8 cellular contexts compared by ENCODE assay signal in genomic region chr1:157626099-157626498, GRCh38. TPM values are rescaled to one million over a fixed set of nuclear protein-coding genes. Genes with fewer than 3 reads are reported as not detected.
DNase-seq lines count a peak whose midpoint lies in the region; ATAC-seq, FAIRE-seq and TF ChIP-seq lines count a peak whose summit lies in the region.

No MANE protein-coding gene starts in this region.

- no peak for TF ChIP-seq RAD21 in HepG2 (CRISPR knock-in tag; IDR thresholded peaks at IDR 0.05)

- no peaks in the 10 kb centered on the region for H3K4me1 ChIP-seq in HepG2 (ENCODE audit: insufficient read depth, low read length)
- no peaks in the 10 kb centered on the region for H3K4me1 ChIP-seq in right lobe of liver
- H3K4me1 ChIP-seq in uterus, result no peaks in the 10 kb centered on the region

- H3K4me3 ChIP-seq in HepG2 (replicated peaks in 1 of 3; ENCODE audit: insufficient read depth in 1 of 3, low read depth in 2 of 3, low read length in 3 of 3) (no peak overlapping the region), right lobe of liver (no peak overlapping the region), uterus (no peak overlapping the region), brain microvascular endothelial cell (ENCODE audit: low read depth, low read length) (no peak overlapping the region)

- no peaks in the 10 kb centered on the region for H3K36me3 ChIP-seq in HepG2 (replicated peaks in 1 of 2; ENCODE audit: control insufficient read depth in 1 of 2, insufficient read depth in 2 of 2, low read length in 2 of 2)
- H3K36me3 ChIP-seq in right lobe of liver, result no peaks in the 10 kb centered on the region
- H3K36me3 ChIP-seq in uterus, result no peaks in the 10 kb centered on the region
- no peaks in the 10 kb centered on the region for H3K36me3 ChIP-seq in brain microvascular endothelial cell (replicated peaks)

- TF ChIP-seq CTCF in HepG2 (CRISPR knock-in tag; IDR thresholded peaks at IDR 0.05) (peak; percentile 37; the same call in 1 of the 2 replicates), right lobe of liver (IDR thresholded peaks at IDR 0.05) (peak in 2 of 4 donors; percentile 11 to 12), uterus (IDR thresholded peaks at IDR 0.05) (no peak), brain microvascular endothelial cell (IDR thresholded peaks at IDR 0.05; ENCODE audit: low read depth, low read length, missing control alignments) (no peak)

- no peak overlapping the region for H3K9ac ChIP-seq in HepG2 (ENCODE audit: insufficient read depth, low read depth, low read length)

- H3K4me1 Mint-ChIP-seq in activated CD8-positive, alpha-beta T cell treated with anti-CD3 and anti-CD28 coated beads, Interleukin-2, amount 10 ng/mL, durations not matched to agents 7 days and 5 days (ENCODE audit: low read depth), result peaks cover 2% of the 10 kb centered on the region
- H3K4me1 Mint-ChIP-seq in stimulated activated naive CD8-positive, alpha-beta T cell treated with anti-CD3 and anti-CD28 coated beads, Interleukin-15, amount 100 ng/mL, for 72 hours, result peaks cover 10% of the 10 kb centered on the region

- CTCF ChIA-PET in HepG2 (lab: Yijun Ruan, JAX; ENCODE audit: low intra/inter-chr PET ratio, low total read pairs), result no interaction called here
- CTCF ChIA-PET in activated CD8-positive, alpha-beta T cell treated with anti-CD3 and anti-CD28 coated beads, Interleukin-2, amount 10 ng/mL, durations not matched to agents 7 days and 5 days (lab: Charles Lee), result no interaction called here

- in situ Hi-C loops in HepG2 (cut with HindIII; ENCODE audit: extremely low pct_ligation_motif_present, low pct_unique_long_range_greater_than_20kb) (no loop called here), brain microvascular endothelial cell (cut with HindIII; ENCODE audit: low pct_ligation_motif_present, low sequenced_read_pairs) (no loop called here)

- no peaks in the 10 kb centered on the region for H3K9me3 ChIP-seq in HepG2 (ENCODE audit: low read length)
- H3K9me3 ChIP-seq in right lobe of liver, result no peaks in the 10 kb centered on the region
- no peaks in the 10 kb centered on the region for H3K9me3 ChIP-seq in uterus

- DNase-seq in HepG2 (ENCODE audit: low spot score) (peak; percentile 3), right lobe of liver (no peak), uterus (no peak), brain microvascular endothelial cell (no peak), NCI-H187 treated with DMSO at 0.1 percent for 48 hours (lab: John Stamatoyannopoulos, UW) (no peak)
- DNase-seq in activated CD8-positive, alpha-beta T cell treated with anti-CD3 and anti-CD28 coated beads, Interleukin-2, amount 10 ng/mL, durations not matched to agents 7 days and 5 days, result peak; percentile 29
- DNase-seq in stimulated activated naive CD8-positive, alpha-beta T cell treated with anti-CD3 and anti-CD28 coated beads, Interleukin-15, amount 100 ng/mL, for 72 hours, result peak; percentile 8 to 27

- H3K27me3 Mint-ChIP-seq in activated CD8-positive, alpha-beta T cell treated with anti-CD3 and anti-CD28 coated beads, Interleukin-2, amount 10 ng/mL, durations not matched to agents 7 days and 5 days (ENCODE audit: low read depth), result peaks cover 14% of the 10 kb centered on the region
- peaks cover 12% of the 10 kb centered on the region for H3K27me3 Mint-ChIP-seq in stimulated activated naive CD8-positive, alpha-beta T cell treated with anti-CD3 and anti-CD28 coated beads, Interleukin-15, amount 100 ng/mL, for 72 hours

- ATAC-seq in HepG2, result peak; percentile 53; the same call in 2 of the 3 replicates
- no peak for ATAC-seq in right lobe of liver
- ATAC-seq in HG02938 (IDR thresholded peaks at IDR 0.05; ENCODE audit: unreplicated experiment), result peak; percentile 67
- ATAC-seq in activated CD8-positive, alpha-beta T cell treated with anti-CD3 and anti-CD28 coated beads, Interleukin-2, amount 10 ng/mL, durations not matched to agents 7 days and 5 days, result no peak
- ATAC-seq in stimulated activated naive CD8-positive, alpha-beta T cell treated with anti-CD3 and anti-CD28 coated beads, Interleukin-15, amount 100 ng/mL, for 72 hours, result peak; percentile 71

- H3K9me3 Mint-ChIP-seq in activated CD8-positive, alpha-beta T cell treated with anti-CD3 and anti-CD28 coated beads, Interleukin-2, amount 10 ng/mL, durations not matched to agents 7 days and 5 days (ENCODE audit: insufficient read depth), result no peaks in the 10 kb centered on the region
- no peaks in the 10 kb centered on the region for H3K9me3 Mint-ChIP-seq in stimulated activated naive CD8-positive, alpha-beta T cell treated with anti-CD3 and anti-CD28 coated beads, Interleukin-15, amount 100 ng/mL, for 72 hours

- no peaks in the 10 kb centered on the region for H3K36me3 Mint-ChIP-seq in activated CD8-positive, alpha-beta T cell treated with anti-CD3 and anti-CD28 coated beads, Interleukin-2, amount 10 ng/mL, durations not matched to agents 7 days and 5 days (ENCODE audit: low read depth)

- WGBS in HepG2 (ENCODE audit: low lambda C conversion rate), result 10% methylated on average over 2 of the region's 2 CpGs
- 0% methylated on average over 2 of the region's 2 CpGs for WGBS in right lobe of liver (ENCODE audit: insufficient coverage, low coverage, low lambda C conversion rate, missing lambda C conversion rate)

- no peaks in the 10 kb centered on the region for H3K79me2 ChIP-seq in HepG2 (ENCODE audit: insufficient read depth, low read length)

- BruUV-seq in HepG2 (replicated peaks; lab: Mats Ljungman, UMichigan), result no TSS peak

- no peak overlapping the region for H2AFZ ChIP-seq in HepG2 (ENCODE audit: low read length)

- no peak for FAIRE-seq in HepG2 (lab: Jason Lieb, UNC)

- H4K20me1 ChIP-seq in HepG2 (ENCODE audit: insufficient read depth, low read length), result no peaks in the 10 kb centered on the region

- no peak overlapping the region for H3K27ac Mint-ChIP-seq in activated CD8-positive, alpha-beta T cell treated with anti-CD3 and anti-CD28 coated beads, Interleukin-2, amount 10 ng/mL, durations not matched to agents 7 days and 5 days
- no peak overlapping the region for H3K27ac Mint-ChIP-seq in stimulated activated naive CD8-positive, alpha-beta T cell treated with anti-CD3 and anti-CD28 coated beads, Interleukin-15, amount 100 ng/mL, for 72 hours

- H3K27me3 ChIP-seq in HepG2 (ENCODE audit: control insufficient read depth in 1 of 2, insufficient read depth in 2 of 2, low read length in 2 of 2) (no peaks in the 10 kb centered on the region), right lobe of liver (no peaks in the 10 kb centered on the region), uterus (no peaks in the 10 kb centered on the region), brain microvascular endothelial cell (replicated peaks) (no peaks in the 10 kb centered on the region)

- TF ChIP-seq POLR2A in HepG2 (IDR thresholded peaks at IDR 0.05; ENCODE audit: insufficient read depth in 1 of 2, low read depth in 2 of 2, low read length in 2 of 2) (no peak), right lobe of liver (IDR thresholded peaks at IDR 0.05) (no peak), uterus (IDR thresholded peaks at IDR 0.05) (no peak)

- intact Hi-C loops in HepG2 (cut with micrococcal nuclease; ENCODE audit: unreplicated experiment) (no loop called here), right lobe of liver (cut with DNase I) (no loop called here), uterus (cut with DNase I; ENCODE audit: low total_unique reads) (no loop called here)

- no peak overlapping the region for H3K4me2 ChIP-seq in HepG2 (ENCODE audit: low read depth, low read length)

- H3K4me3 Mint-ChIP-seq in activated CD8-positive, alpha-beta T cell treated with anti-CD3 and anti-CD28 coated beads, Interleukin-2, amount 10 ng/mL, durations not matched to agents 7 days and 5 days, result no peak overlapping the region
- H3K4me3 Mint-ChIP-seq in stimulated activated naive CD8-positive, alpha-beta T cell treated with anti-CD3 and anti-CD28 coated beads, Interleukin-15, amount 100 ng/mL, for 72 hours, result no peak overlapping the region

- H3K27ac ChIP-seq in HepG2 (ENCODE audit: extremely low read length, insufficient read depth, low read length) (no peak overlapping the region), right lobe of liver (no peak overlapping the region), uterus (no peak overlapping the region), brain microvascular endothelial cell (no peak overlapping the region)

- POLR2A ChIA-PET in HepG2 (lab: Yijun Ruan, JAX), result no interaction called here
- POLR2A ChIA-PET in activated CD8-positive, alpha-beta T cell treated with anti-CD3 and anti-CD28 coated beads, Interleukin-2, amount 10 ng/mL, durations not matched to agents 7 days and 5 days (lab: Charles Lee), result no interaction called here

- TF ChIP-seq EP300 in HepG2 (IDR thresholded peaks at IDR 0.05; ENCODE audit: low read depth in 2 of 2, low read length in 2 of 2) (no peak), HepG2 (CRISPR knock-in tag; IDR thresholded peaks at IDR 0.05; ENCODE audit: borderline replicate concordance) (no peak)

TF ChIP-seq in HepG2, 621 proteins besides CTCF, POLR2A, EP300 and RAD21 (continues in another document):
- no peak for TF ChIP-seq ZFP62 (CRISPR knock-in tag; IDR thresholded peaks at IDR 0.05)
- no peak for TF ChIP-seq KLF12 (CRISPR knock-in tag; IDR thresholded peaks at IDR 0.05; ENCODE audit: borderline replicate concordance)

RNA-seq across cellular contexts. Expression of gene FCRL4, which starts 28.2 kb away (rescaled TPM):
- total RNA-seq in HepG2 (2016; rRNA removed; fragmentation: Illumina TruSeq; extraction: Trizol) (not detected in 2 replicates), right lobe of liver (not detected), uterus (not detected)
- not detected in 2 replicates for total RNA-seq in HepG2 (2016; cell fraction: cytosol; rRNA removed; fragmentation: Illumina TruSeq; extraction: Trizol; ENCODE audit: low read depth)
- not detected in 2 replicates for total RNA-seq in HepG2 (2016; cell fraction: insoluble cytoplasmic fraction; rRNA removed; fragmentation: Illumina TruSeq; extraction: Trizol)
- total RNA-seq in HepG2 (2016; cell fraction: membrane; rRNA removed; fragmentation: Illumina TruSeq; extraction: Trizol), result not detected in 2 replicates
- not detected in 2 replicates for total RNA-seq in HepG2 (2016; cell fraction: nucleus; rRNA removed; fragmentation: Illumina TruSeq; extraction: Trizol)
- polyA plus RNA-seq in HepG2 (2011; rRNA removed), result not detected in 2 replicates
- not detected in 2 replicates for polyA plus RNA-seq in HepG2 (2011; cell fraction: cytosol; rRNA removed)
- polyA plus RNA-seq in HepG2 (2011; cell fraction: nucleus; rRNA removed), result not detected in 2 replicates
- polyA plus RNA-seq in HepG2 (2012), result not detected in 2 replicates
- not detected in 2 replicates for polyA plus RNA-seq in HepG2 (2016; cell fraction: cytosol; fragmentation: Illumina TruSeq; extraction: Trizol; ENCODE audit: low read depth)
- polyA plus RNA-seq in HepG2 (2016; cell fraction: insoluble cytoplasmic fraction; fragmentation: Illumina TruSeq; extraction: Trizol; ENCODE audit: low read depth), result not detected in 2 replicates
- not detected in 2 replicates for polyA plus RNA-seq in HepG2 (2016; cell fraction: membrane; fragmentation: Illumina TruSeq; extraction: Trizol; ENCODE audit: low read depth)
- not detected in 2 replicates for polyA plus RNA-seq in HepG2 (2016; cell fraction: nucleus; fragmentation: Illumina TruSeq; extraction: Trizol; ENCODE audit: insufficient read depth, low read depth)
- polyA minus RNA-seq in HepG2 (2011; rRNA and poly(A)+ RNA removed; ENCODE audit: low replicate concordance), result not detected in 2 replicates
- not detected in 2 replicates for polyA minus RNA-seq in HepG2 (2011; cell fraction: cytosol; rRNA and poly(A)+ RNA removed)
- polyA minus RNA-seq in HepG2 (2011; cell fraction: nucleus; rRNA and poly(A)+ RNA removed), result not detected in 2 replicates
- not detected for total RNA-seq in activated CD8-positive, alpha-beta T cell treated with anti-CD3 and anti-CD28 coated beads, Interleukin-2, amount 10 ng/mL, durations not matched to agents 7 days and 5 days

Comparison
In these comparisons a context has a peak if more than half of its experiments do, and no peak if none do; other contexts are left out.
1. ATAC-seq: peak in HepG2 (single experiment), HG02938 (single experiment) and stimulated activated naive CD8-positive, alpha-beta T cell treated with anti-CD3 and anti-CD28 coated beads, Interleukin-15, amount 100 ng/mL, for 72 hours (single experiment); none in right lobe of liver (0 of 4) and activated CD8-positive, alpha-beta T cell treated with anti-CD3 and anti-CD28 coated beads, Interleukin-2, amount 10 ng/mL, durations not matched to agents 7 days and 5 days (single experiment).
2. DNase-seq: peak in HepG2 (single experiment), activated CD8-positive, alpha-beta T cell treated with anti-CD3 and anti-CD28 coated beads, Interleukin-2, amount 10 ng/mL, durations not matched to agents 7 days and 5 days (single experiment) and stimulated activated naive CD8-positive, alpha-beta T cell treated with anti-CD3 and anti-CD28 coated beads, Interleukin-15, amount 100 ng/mL, for 72 hours (2 of 2); none in right lobe of liver (0 of 3), uterus (0 of 2), brain microvascular endothelial cell (single experiment) and NCI-H187 treated with DMSO at 0.1 percent for 48 hours (single experiment).